ENCODE assay signal across 39 cellular contexts in the genomic region with DNA sequence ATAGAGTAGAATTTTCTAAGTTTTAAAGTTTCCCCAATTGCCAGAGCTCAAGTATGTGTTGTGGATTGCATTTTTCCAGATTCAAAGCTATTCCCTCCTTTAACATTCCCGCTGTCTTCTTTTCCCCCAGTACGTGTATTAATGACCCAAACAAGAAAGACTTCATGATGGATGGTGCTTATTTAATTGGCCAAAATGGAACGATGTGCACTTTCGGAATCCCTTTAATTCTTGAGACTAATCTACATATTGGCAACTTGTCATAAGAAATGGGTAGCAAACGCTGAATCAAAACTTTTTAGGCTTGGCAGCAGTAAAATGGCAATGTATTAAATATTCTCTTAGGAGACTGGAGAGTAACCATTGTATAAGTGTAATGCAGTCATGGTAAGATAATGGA.
"Had no signal": no experiment of that assay in that cellular context is flagged by ENCODE, and none has a peak within 500 bp of the region (broad histone marks: within the 10 kb centered on the region; RNA-seq: fewer than 3 reads in every experiment).

No MANE protein-coding gene starts in this region.

- H3K27ac ChIP-seq: adrenal gland, brain microvascular endothelial cell, breast epithelium had no signal

- H3K4me3 Mint-ChIP-seq: activated naive CD4-positive, alpha-beta T cell treated with anti-CD3 and anti-CD28 coated beads for 36 hours; activated naive CD4-positive, alpha-beta T cell treated with anti-CD3 and anti-CD28 coated beads, Interleukin-2, amount 10 ng/mL, durations not matched to agents 7 days and 5 days; activated naive CD4-positive, alpha-beta T cell treated with anti-CD3 and anti-CD28 coated beads, Interleukin-2, amount 50 U/mL, for 24 hours; activated naive CD8-positive, alpha-beta T cell; activated naive CD8-positive, alpha-beta T cell treated with anti-CD3 and anti-CD28 coated beads for 36 hours; activated naive CD8-positive, alpha-beta T cell treated with anti-CD3 and anti-CD28 coated beads, Interleukin-2, amount 10 ng/mL, durations not matched to agents 7 days and 5 days; activated naive CD8-positive, alpha-beta T cell treated with anti-CD3 and anti-CD28 coated beads, Interleukin-2, amount 50 U/mL, for 24 hours; activated T-cell treated with anti-CD3 and anti-CD28 coated beads, Interleukin-2, amount 50 U/mL, for 4 hours; activated T-cell treated with anti-CD3 and anti-CD28 coated beads, Interleukin-2, amount 50 U/mL, for 72 hours; activated T-helper 1 cell treated with anti-CD3 and anti-CD28 coated beads, Interleukin-12 subunit alpha, Interleukin-12 subunit beta, Interleukin-2, Interleukin-4 antibody, amounts not matched to agents 30 ng/mL and 10 ng/mL and 1 ng/mL, durations not matched to agents 14 hours and 24 hours and 36 hours; activated T-helper 17 cell treated with anti-CD3 and anti-CD28 coated beads, Interleukin-2, amount 50 U/mL, for 72 hours; brain; central memory CD8-positive, alpha-beta T cell had no signal

- H3K27ac Mint-ChIP-seq: activated naive CD4-positive, alpha-beta T cell treated with anti-CD3 and anti-CD28 coated beads for 36 hours; activated naive CD4-positive, alpha-beta T cell treated with anti-CD3 and anti-CD28 coated beads, Interleukin-2, amount 10 ng/mL, durations not matched to agents 7 days and 5 days; activated naive CD4-positive, alpha-beta T cell treated with anti-CD3 and anti-CD28 coated beads, Interleukin-2, amount 50 U/mL, for 24 hours; activated naive CD4-positive, alpha-beta T cell treated with anti-CD3 and anti-CD28 coated beads, Interleukin-2, amount 50 U/mL, for 72 hours; activated naive CD8-positive, alpha-beta T cell; activated naive CD8-positive, alpha-beta T cell treated with anti-CD3 and anti-CD28 coated beads for 36 hours; activated naive CD8-positive, alpha-beta T cell treated with anti-CD3 and anti-CD28 coated beads, Interleukin-2, amount 10 ng/mL, durations not matched to agents 7 days and 5 days; activated naive CD8-positive, alpha-beta T cell treated with anti-CD3 and anti-CD28 coated beads, Interleukin-2, amount 50 U/mL, for 24 hours; activated T-cell treated with anti-CD3 and anti-CD28 coated beads, Interleukin-2, amount 50 U/mL, for 72 hours; activated T-helper 1 cell treated with anti-CD3 and anti-CD28 coated beads, Interleukin-12 subunit alpha, Interleukin-12 subunit beta, Interleukin-2, Interleukin-4 antibody, amounts not matched to agents 30 ng/mL and 10 ng/mL and 1 ng/mL, durations not matched to agents 14 hours and 24 hours and 36 hours; activated T-helper 17 cell treated with anti-CD3 and anti-CD28 coated beads, Interleukin-2, amount 50 U/mL, for 72 hours; activated T-helper 2 cell treated with anti-CD3 and anti-CD28 coated beads, Interferon-gamma antibody, Interleukin-2, Interleukin-4, amounts not matched to agents 10 μg/mL and 5 μg/mL and 100 μg/mL, durations not matched to agents 14 hours and 24 hours and 36 hours had no signal

- H3K27me3 ChIP-seq: adrenal gland, ascending aorta, body of pancreas, brain microvascular endothelial cell, breast epithelium, cardiac muscle cell had no signal

- H3K4me3 ChIP-seq: adrenal gland, ascending aorta, body of pancreas, breast epithelium, cardiac muscle cell had no signal

- H3K9me3 Mint-ChIP-seq: activated naive CD4-positive, alpha-beta T cell treated with anti-CD3 and anti-CD28 coated beads for 36 hours; activated naive CD4-positive, alpha-beta T cell treated with anti-CD3 and anti-CD28 coated beads, Interleukin-2, amount 50 U/mL, for 24 hours; activated naive CD8-positive, alpha-beta T cell treated with anti-CD3 and anti-CD28 coated beads for 36 hours; activated naive CD8-positive, alpha-beta T cell treated with anti-CD3 and anti-CD28 coated beads, Interleukin-2, amount 10 ng/mL, durations not matched to agents 7 days and 5 days; activated naive CD8-positive, alpha-beta T cell treated with anti-CD3 and anti-CD28 coated beads, Interleukin-2, amount 50 U/mL, for 24 hours; activated T-cell treated with anti-CD3 and anti-CD28 coated beads, Interleukin-2, amount 50 U/mL, for 4 hours; activated T-cell treated with anti-CD3 and anti-CD28 coated beads, Interleukin-2, amount 50 U/mL, for 72 hours; activated T-helper 1 cell treated with anti-CD3 and anti-CD28 coated beads, Interleukin-12 subunit alpha, Interleukin-12 subunit beta, Interleukin-2, Interleukin-4 antibody, amounts not matched to agents 30 ng/mL and 10 ng/mL and 1 ng/mL, durations not matched to agents 14 hours and 24 hours and 36 hours; activated T-helper 17 cell treated with anti-CD3 and anti-CD28 coated beads, Interleukin-2, amount 50 U/mL, for 72 hours; activated T-helper 2 cell treated with anti-CD3 and anti-CD28 coated beads, Interferon-gamma antibody, Interleukin-2, Interleukin-4, amounts not matched to agents 10 μg/mL and 5 μg/mL and 100 μg/mL, durations not matched to agents 14 hours and 24 hours and 36 hours; central memory CD8-positive, alpha-beta T cell had no signal

- ATAC-seq: activated naive CD4-positive, alpha-beta T cell treated with anti-CD3 and anti-CD28 coated beads, Interleukin-2, amount 50 U/mL, for 72 hours; activated naive CD8-positive, alpha-beta T cell treated with anti-CD3 and anti-CD28 coated beads, Interleukin-2, amount 50 U/mL, for 24 hours; activated T-cell treated with anti-CD3 and anti-CD28 coated beads, Interleukin-2, amount 50 U/mL, for 4 hours; activated T-cell treated with anti-CD3 and anti-CD28 coated beads, Interleukin-2, amount 50 U/mL, for 72 hours; activated T-helper 17 cell treated with anti-CD3 and anti-CD28 coated beads, Interleukin-2, amount 50 U/mL, for 72 hours; body of pancreas had no signal

- H3K36me3 Mint-ChIP-seq: activated naive CD4-positive, alpha-beta T cell treated with anti-CD3 and anti-CD28 coated beads, Interleukin-2, amount 10 ng/mL, durations not matched to agents 7 days and 5 days; activated naive CD4-positive, alpha-beta T cell treated with anti-CD3 and anti-CD28 coated beads, Interleukin-2, amount 50 U/mL, for 24 hours; activated naive CD8-positive, alpha-beta T cell; activated naive CD8-positive, alpha-beta T cell treated with anti-CD3 and anti-CD28 coated beads for 36 hours; activated naive CD8-positive, alpha-beta T cell treated with anti-CD3 and anti-CD28 coated beads, Interleukin-2, amount 10 ng/mL, durations not matched to agents 7 days and 5 days; brain had no signal

- FAIRE-seq: astrocyte, bronchial epithelial cell, colon had no signal

- DNase-seq: activated effector memory CD4-positive, alpha-beta T cell treated with anti-CD3 and anti-CD28 coated beads, Interleukin-2, amount 50 U/mL, for 16 hours; activated effector memory CD4-positive, alpha-beta T cell treated with Interleukin-2 at 50 U/mL for 16 hours; activated gamma-delta T cell; activated gamma-delta T cell treated with Interleukin-2 at 50 U/mL for 16 hours; activated naive CD4-positive, alpha-beta T cell; activated naive CD4-positive, alpha-beta T cell treated with anti-CD3 and anti-CD28 coated beads for 36 hours; activated naive CD4-positive, alpha-beta T cell treated with anti-CD3 and anti-CD28 coated beads, Interleukin-2, amount 10 ng/mL, durations not matched to agents 7 days and 5 days; activated naive CD4-positive, alpha-beta T cell treated with anti-CD3 and anti-CD28 coated beads, Interleukin-2, amount 50 U/mL, for 16 hours; activated naive CD4-positive, alpha-beta T cell treated with Interleukin-2 at 50 U/mL for 16 hours; activated naive CD8-positive, alpha-beta T cell treated with anti-CD3 and anti-CD28 coated beads for 36 hours; activated naive CD8-positive, alpha-beta T cell treated with anti-CD3 and anti-CD28 coated beads, Interleukin-2, amount 10 ng/mL, durations not matched to agents 7 days and 5 days; activated naive CD8-positive, alpha-beta T cell treated with anti-CD3 and anti-CD28 coated beads, Interleukin-2, amount 50 U/mL, for 24 hours; activated T-cell treated with anti-CD3 and anti-CD28 coated beads, Interleukin-2, amount 50 U/mL, for 4 hours; activated T-cell treated with anti-CD3 and anti-CD28 coated beads, Interleukin-2, amount 50 U/mL, for 48 hours; activated T-cell treated with anti-CD3 and anti-CD28 coated beads, Interleukin-2, amount 50 U/mL, for 72 hours; adrenal gland; amniotic stem cell; amygdala; anterior cingulate cortex; aorta; body of pancreas; brain microvascular endothelial cell; caudate nucleus; central memory CD4-positive, alpha-beta T cell; cerebellar nuclear complex had no signal

- H3K4me1 ChIP-seq: breast epithelium had no signal

- H3K9me3 ChIP-seq: adrenal gland, ascending aorta, body of pancreas, breast epithelium had no signal

- H3K36me3 ChIP-seq: adrenal gland, ascending aorta, brain microvascular endothelial cell, breast epithelium, cardiac muscle cell had no signal

- H3K27me3 Mint-ChIP-seq: activated naive CD4-positive, alpha-beta T cell treated with anti-CD3 and anti-CD28 coated beads, Interleukin-2, amount 10 ng/mL, durations not matched to agents 7 days and 5 days; activated naive CD4-positive, alpha-beta T cell treated with anti-CD3 and anti-CD28 coated beads, Interleukin-2, amount 50 U/mL, for 24 hours; activated naive CD8-positive, alpha-beta T cell; activated naive CD8-positive, alpha-beta T cell treated with anti-CD3 and anti-CD28 coated beads for 36 hours; activated naive CD8-positive, alpha-beta T cell treated with anti-CD3 and anti-CD28 coated beads, Interleukin-2, amount 10 ng/mL, durations not matched to agents 7 days and 5 days; activated naive CD8-positive, alpha-beta T cell treated with anti-CD3 and anti-CD28 coated beads, Interleukin-2, amount 50 U/mL, for 24 hours; central memory CD8-positive, alpha-beta T cell had no signal

- H3K4me1 Mint-ChIP-seq: activated naive CD4-positive, alpha-beta T cell treated with anti-CD3 and anti-CD28 coated beads, Interleukin-2, amount 10 ng/mL, durations not matched to agents 7 days and 5 days; activated naive CD4-positive, alpha-beta T cell treated with anti-CD3 and anti-CD28 coated beads, Interleukin-2, amount 50 U/mL, for 24 hours; activated naive CD8-positive, alpha-beta T cell treated with anti-CD3 and anti-CD28 coated beads for 36 hours; activated naive CD8-positive, alpha-beta T cell treated with anti-CD3 and anti-CD28 coated beads, Interleukin-2, amount 10 ng/mL, durations not matched to agents 7 days and 5 days; activated naive CD8-positive, alpha-beta T cell treated with anti-CD3 and anti-CD28 coated beads, Interleukin-2, amount 50 U/mL, for 24 hours; activated T-helper 17 cell treated with anti-CD3 and anti-CD28 coated beads, Interleukin-2, amount 50 U/mL, for 72 hours; brain; central memory CD8-positive, alpha-beta T cell had no signal
